ENCODE assay signal across 8 cellular contexts in the genomic region with DNA sequence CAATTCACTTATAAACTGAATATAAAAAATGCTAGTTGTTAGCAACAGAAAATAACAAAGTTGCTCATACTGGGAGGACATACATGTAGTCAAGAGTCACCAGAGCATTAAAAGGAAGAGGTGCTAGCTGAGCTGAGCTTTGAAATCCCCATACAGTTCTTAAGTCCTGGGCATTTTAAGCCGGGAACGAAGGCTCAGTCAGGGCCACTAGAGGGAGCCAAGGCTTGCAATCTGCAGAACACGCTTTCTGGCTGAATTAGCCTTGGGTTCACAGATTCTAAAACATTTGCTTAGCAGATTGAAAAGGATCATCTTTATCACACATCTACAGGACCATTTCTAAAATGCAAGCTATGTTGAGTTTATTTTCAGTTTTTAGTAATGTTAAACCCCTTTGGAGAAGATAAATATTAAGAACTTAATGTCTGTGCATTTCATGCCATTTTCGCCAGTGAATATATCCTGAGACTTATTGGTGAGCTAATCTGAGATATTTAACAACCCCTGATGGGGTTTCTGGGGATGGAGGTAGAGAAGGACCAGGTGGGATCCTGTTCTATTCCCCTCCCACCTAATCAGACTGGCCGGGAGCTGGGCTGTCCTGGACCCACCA. TPM values are rescaled to one million over a fixed set of nuclear protein-coding genes. Genes with fewer than 3 reads are reported as not detected.
A peak's percentile ranks its signal among the peaks of the same experiment; 100 is the strongest.
DNase-seq lines count a peak whose midpoint lies in the region; ATAC-seq and TF ChIP-seq lines count a peak whose summit lies in the region.

No MANE protein-coding gene starts in this region.

- DNase-seq in GM06990 (ENCODE audit: extremely low read depth, insufficient read length) (no peak), HK-2 (ENCODE audit: unreplicated experiment) (peak; percentile 17), NCI-H82 treated with DMSO at 0.1 percent for 48 hours (lab: John Stamatoyannopoulos, UW; ENCODE audit: unreplicated experiment) (peak; percentile 35), esophagus squamous epithelium (lab: John Stamatoyannopoulos, UW) (no peak), suprapubic skin (ENCODE audit: low spot score in 2 of 2) (no peak)
- DNase-seq in activated CD8-positive, alpha-beta memory T cell treated with anti-CD3 and anti-CD28 coated beads, Interleukin-2, amount 50 U/mL, for 48 hours: peak; percentile 64
- DNase-seq in natural killer cell treated with Interleukin-12 subunit alpha and Interleukin-12 subunit beta and Interleukin-15 and Interleukin-18, amount 100 ng/mL, for 72 hours (ENCODE audit: low spot score): peak; percentile 70

- no peak for ATAC-seq in natural killer cell treated with Interleukin-12 subunit alpha and Interleukin-12 subunit beta and Interleukin-15 and Interleukin-18, amount 100 ng/mL, for 72 hours
- no peak for ATAC-seq in HG03025 (IDR thresholded peaks at IDR 0.05; ENCODE audit: low FRiP score, unreplicated experiment)

- no peak overlapping the region for H3K4me3 Mint-ChIP-seq in natural killer cell treated with Interleukin-12 subunit alpha and Interleukin-12 subunit beta and Interleukin-15 and Interleukin-18, amount 100 ng/mL, for 72 hours

- no peak for TF ChIP-seq EP300 in suprapubic skin (IDR thresholded peaks at IDR 0.05)

- H3K4me1 Mint-ChIP-seq in natural killer cell treated with Interleukin-12 subunit alpha and Interleukin-12 subunit beta and Interleukin-15 and Interleukin-18, amount 100 ng/mL, for 72 hours (ENCODE audit: low read depth in 2 of 2): no peaks in the 10 kb centered on the region

- TF ChIP-seq CTCF in GM06990 (IDR thresholded peaks at IDR 0.05; ENCODE audit: insufficient read depth, low read length, poor library complexity, severe bottlenecking) (peak; percentile 97), esophagus squamous epithelium (IDR thresholded peaks at IDR 0.05) (peak; percentile 41 to 75 (median 72)), suprapubic skin (IDR thresholded peaks at IDR 0.05) (peak; percentile 39 to 86)

- no peak for TF ChIP-seq POLR2A in esophagus squamous epithelium (IDR thresholded peaks at IDR 0.05)
- TF ChIP-seq POLR2A in suprapubic skin (IDR thresholded peaks at IDR 0.05): no peak

- H3K9me3 ChIP-seq in esophagus squamous epithelium (no peaks in the 10 kb centered on the region), suprapubic skin (no peaks in the 10 kb centered on the region)

- 35 to 37% methylated on average over 5 of the region's 5 CpGs for WGBS in esophagus squamous epithelium, 2 donors
- WGBS in suprapubic skin: 41% methylated on average over 5 of the region's 5 CpGs

- H3K36me3 Mint-ChIP-seq in natural killer cell treated with Interleukin-12 subunit alpha and Interleukin-12 subunit beta and Interleukin-15 and Interleukin-18, amount 100 ng/mL, for 72 hours: no peaks in the 10 kb centered on the region

- no peaks in the 10 kb centered on the region for H3K9me3 Mint-ChIP-seq in natural killer cell treated with Interleukin-12 subunit alpha and Interleukin-12 subunit beta and Interleukin-15 and Interleukin-18, amount 100 ng/mL, for 72 hours

- H3K4me3 ChIP-seq in GM06990 (replicated peaks; ENCODE audit: low read depth, low read length) (no peak overlapping the region), esophagus squamous epithelium (no peak overlapping the region), suprapubic skin (no peak overlapping the region)

- H3K27me3 Mint-ChIP-seq in natural killer cell treated with Interleukin-12 subunit alpha and Interleukin-12 subunit beta and Interleukin-15 and Interleukin-18, amount 100 ng/mL, for 72 hours: peaks cover 13 to 15% of the 10 kb centered on the region in 2 donors

- no peaks in the 10 kb centered on the region for H3K36me3 ChIP-seq in GM06990 (ENCODE audit: control insufficient read depth, insufficient read depth, low read length)
- no peaks in the 10 kb centered on the region for H3K36me3 ChIP-seq in esophagus squamous epithelium
- no peaks in the 10 kb centered on the region for H3K36me3 ChIP-seq in suprapubic skin

- H3K27ac Mint-ChIP-seq in natural killer cell treated with Interleukin-12 subunit alpha and Interleukin-12 subunit beta and Interleukin-15 and Interleukin-18, amount 100 ng/mL, for 72 hours: no peak overlapping the region

- no peaks in the 10 kb centered on the region for H3K4me1 ChIP-seq in esophagus squamous epithelium
- no peaks in the 10 kb centered on the region for H3K4me1 ChIP-seq in suprapubic skin

- H3K27ac ChIP-seq in esophagus squamous epithelium (no peak overlapping the region), suprapubic skin (no peak overlapping the region)

- intact Hi-C loops in esophagus squamous epithelium (cut with DNase I): loop anchor here (5.0 to 10.0 kb wide), 2 partner anchors 646 to 814 kb away; no protein-coding TSS in a partner anchor

- no peaks in the 10 kb centered on the region for H3K27me3 ChIP-seq in GM06990 (replicated peaks; ENCODE audit: control insufficient read depth, insufficient read depth, low read length)
- no peaks in the 10 kb centered on the region for H3K27me3 ChIP-seq in esophagus squamous epithelium
- no peaks in the 10 kb centered on the region for H3K27me3 ChIP-seq in suprapubic skin

RNA-seq across cellular contexts. Expression of gene MNS1, which starts 26.3 kb away (rescaled TPM):
- total RNA-seq in esophagus squamous epithelium (1 to 10 TPM in 2 of 4 donors, under 1 TPM in 2; 0.57 to 1.1 (median 0.98) TPM), suprapubic skin (1 to 10 TPM in 1 of 4 donors, under 1 TPM in 1, not detected in 2; 0.23 to 1.6 TPM)
- total RNA-seq in natural killer cell treated with Interleukin-12 subunit alpha and Interleukin-12 subunit beta and Interleukin-15 and Interleukin-18, amount 100 ng/mL, for 72 hours: under 1 TPM; 0.26 to 0.47 TPM

Comparison
In these comparisons a context has a peak if more than half of its experiments do, and no peak if none do; other contexts are left out.
1. DNase-seq: peak in HK-2 (single experiment), NCI-H82 treated with DMSO at 0.1 percent for 48 hours (single experiment), activated CD8-positive, alpha-beta memory T cell treated with anti-CD3 and anti-CD28 coated beads, Interleukin-2, amount 50 U/mL, for 48 hours (single experiment) and natural killer cell treated with Interleukin-12 subunit alpha and Interleukin-12 subunit beta and Interleukin-15 and Interleukin-18, amount 100 ng/mL, for 72 hours (single experiment); none in GM06990 (single experiment), esophagus squamous epithelium (single experiment) and suprapubic skin (0 of 2).
2. Peak in every context shown above with its lines, with median percentiles within 50 percentile points of each other: CTCF ChIP-seq.